30 cellular contexts compared by ENCODE assay signal in the genomic region with DNA sequence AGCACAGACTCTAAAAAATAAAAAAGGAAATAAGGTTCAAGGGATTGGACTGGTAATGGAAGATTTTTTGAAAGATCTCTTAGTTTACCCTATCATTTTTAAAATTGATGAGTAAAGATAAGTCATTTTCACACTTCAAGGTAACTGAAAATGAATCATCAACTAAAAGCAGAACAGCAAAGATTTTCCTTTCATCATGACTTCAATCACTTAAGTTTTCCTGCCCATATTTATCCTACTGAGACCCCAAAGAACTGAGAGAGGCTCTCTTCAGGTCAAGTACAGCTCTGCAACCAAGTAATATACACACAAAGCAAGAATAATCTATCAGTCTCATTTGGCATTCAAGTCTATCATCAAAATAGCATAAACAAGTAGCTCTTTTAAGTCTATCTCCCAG.
"Had no signal": no experiment of that assay in that cellular context is flagged by ENCODE, and none has a peak within 500 bp of the region (broad histone marks: within the 10 kb centered on the region; RNA-seq: fewer than 3 reads in every experiment).

No MANE protein-coding gene starts in this region.

- H3K27me3 ChIP-seq: adrenal gland, body of pancreas, cardiac muscle cell, dorsolateral prefrontal cortex, esophagus muscularis mucosa, foreskin keratinocyte, gastrocnemius medialis, heart left ventricle had no signal

- H3K4me3 ChIP-seq: adrenal gland, body of pancreas, cardiac muscle cell, coronary artery, dorsolateral prefrontal cortex, esophagus muscularis mucosa, gastrocnemius medialis, heart left ventricle had no signal

- H3K27me3 Mint-ChIP-seq: activated CD4-positive, alpha-beta memory T cell treated with anti-CD3 and anti-CD28 coated beads, Interleukin-2, amount 10 ng/mL, durations not matched to agents 7 days and 5 days; activated CD4-positive, alpha-beta T cell treated with anti-CD3 and anti-CD28 coated beads, Interleukin-2, amount 10 ng/mL, durations not matched to agents 7 days and 5 days; activated naive CD4-positive, alpha-beta T cell treated with anti-CD3 and anti-CD28 coated beads, Interleukin-2, amount 10 ng/mL, durations not matched to agents 7 days and 5 days had no signal

- H3K36me3 Mint-ChIP-seq: activated naive CD4-positive, alpha-beta T cell treated with anti-CD3 and anti-CD28 coated beads, Interleukin-2, amount 10 ng/mL, durations not matched to agents 7 days and 5 days; activated naive CD4-positive, alpha-beta T cell treated with anti-CD3 and anti-CD28 coated beads, Interleukin-2, amount 50 U/mL, for 72 hours had no signal

- H3K27ac Mint-ChIP-seq: activated CD4-positive, alpha-beta memory T cell treated with anti-CD3 and anti-CD28 coated beads, Interleukin-2, amount 10 ng/mL, durations not matched to agents 7 days and 5 days; activated CD4-positive, alpha-beta T cell treated with anti-CD3 and anti-CD28 coated beads, Interleukin-2, amount 10 ng/mL, durations not matched to agents 7 days and 5 days; activated naive CD4-positive, alpha-beta T cell treated with anti-CD3 and anti-CD28 coated beads, Interleukin-2, amount 10 ng/mL, durations not matched to agents 7 days and 5 days; activated naive CD4-positive, alpha-beta T cell treated with anti-CD3 and anti-CD28 coated beads, Interleukin-2, amount 50 U/mL, for 72 hours; dendritic cell treated with granulocyte-macrophage colony-stimulating factor and Interleukin-4, amounts not matched to agents 40 ng/mL and 50 ng/mL, for 4 days; endodermal cell had no signal

- H3K4me1 Mint-ChIP-seq: activated CD4-positive, alpha-beta memory T cell treated with anti-CD3 and anti-CD28 coated beads, Interleukin-2, amount 10 ng/mL, durations not matched to agents 7 days and 5 days; activated CD4-positive, alpha-beta T cell treated with anti-CD3 and anti-CD28 coated beads, Interleukin-2, amount 10 ng/mL, durations not matched to agents 7 days and 5 days; activated naive CD4-positive, alpha-beta T cell treated with anti-CD3 and anti-CD28 coated beads, Interleukin-2, amount 10 ng/mL, durations not matched to agents 7 days and 5 days had no signal

- ATAC-seq: body of pancreas, foreskin keratinocyte, gastrocnemius medialis, heart left ventricle had no signal

- H3K36me3 ChIP-seq: adrenal gland, cardiac muscle cell, esophagus muscularis mucosa, gastrocnemius medialis, heart left ventricle had no signal

- H3K4me3 Mint-ChIP-seq: activated CD4-positive, alpha-beta memory T cell treated with anti-CD3 and anti-CD28 coated beads, Interleukin-2, amount 10 ng/mL, durations not matched to agents 7 days and 5 days; activated CD4-positive, alpha-beta T cell treated with anti-CD3 and anti-CD28 coated beads, Interleukin-2, amount 10 ng/mL, durations not matched to agents 7 days and 5 days; activated naive CD4-positive, alpha-beta T cell treated with anti-CD3 and anti-CD28 coated beads, Interleukin-2, amount 10 ng/mL, durations not matched to agents 7 days and 5 days; dendritic cell treated with granulocyte-macrophage colony-stimulating factor and Interleukin-4, amounts not matched to agents 40 ng/mL and 50 ng/mL, for 4 days; endodermal cell had no signal

- H3K9me3 Mint-ChIP-seq: activated CD4-positive, alpha-beta memory T cell treated with anti-CD3 and anti-CD28 coated beads, Interleukin-2, amount 10 ng/mL, durations not matched to agents 7 days and 5 days; activated CD4-positive, alpha-beta T cell treated with anti-CD3 and anti-CD28 coated beads, Interleukin-2, amount 10 ng/mL, durations not matched to agents 7 days and 5 days; activated naive CD4-positive, alpha-beta T cell treated with anti-CD3 and anti-CD28 coated beads, Interleukin-2, amount 10 ng/mL, durations not matched to agents 7 days and 5 days; activated naive CD4-positive, alpha-beta T cell treated with anti-CD3 and anti-CD28 coated beads, Interleukin-2, amount 50 U/mL, for 72 hours; dendritic cell treated with granulocyte-macrophage colony-stimulating factor and Interleukin-4, amounts not matched to agents 40 ng/mL and 50 ng/mL, for 4 days; endodermal cell had no signal

- DNase-seq: activated CD4-positive, alpha-beta memory T cell treated with anti-CD3 and anti-CD28 coated beads, Interleukin-2, amount 10 ng/mL, durations not matched to agents 7 days and 5 days; activated CD4-positive, alpha-beta T cell treated with anti-CD3 and anti-CD28 coated beads for 1 hour; activated CD4-positive, alpha-beta T cell treated with anti-CD3 and anti-CD28 coated beads for 4 hours; activated CD4-positive, alpha-beta T cell treated with anti-CD3 and anti-CD28 coated beads, Interleukin-2, amount 10 ng/mL, durations not matched to agents 7 days and 5 days; activated CD4-positive, alpha-beta T cell treated with anti-CD3 and anti-CD28 coated beads, Interleukin-2, amount 50 U/mL, for 4 hours; activated CD8-positive, alpha-beta memory T cell treated with anti-CD3 and anti-CD28 coated beads, Interleukin-2, amount 50 U/mL, for 48 hours; activated gamma-delta T cell; activated naive CD4-positive, alpha-beta T cell; activated naive CD4-positive, alpha-beta T cell treated with anti-CD3 and anti-CD28 coated beads, Interleukin-2, amount 10 ng/mL, durations not matched to agents 7 days and 5 days; activated T-cell treated with anti-CD3 and anti-CD28 coated beads for 4 hours; activated T-cell treated with anti-CD3 and anti-CD28 coated beads, Interleukin-2, amount 50 U/mL, for 48 hours; adrenal gland; amygdala; aorta; body of pancreas; central memory CD4-positive, alpha-beta T cell; dorsolateral prefrontal cortex; effector memory CD4-positive, alpha-beta T cell; endodermal cell; erythroblast; gastrocnemius medialis; glutamatergic neuron; heart left ventricle; T-helper 2 cell had no signal
